20 cellular contexts compared by ENCODE assay signal in the genomic region with DNA sequence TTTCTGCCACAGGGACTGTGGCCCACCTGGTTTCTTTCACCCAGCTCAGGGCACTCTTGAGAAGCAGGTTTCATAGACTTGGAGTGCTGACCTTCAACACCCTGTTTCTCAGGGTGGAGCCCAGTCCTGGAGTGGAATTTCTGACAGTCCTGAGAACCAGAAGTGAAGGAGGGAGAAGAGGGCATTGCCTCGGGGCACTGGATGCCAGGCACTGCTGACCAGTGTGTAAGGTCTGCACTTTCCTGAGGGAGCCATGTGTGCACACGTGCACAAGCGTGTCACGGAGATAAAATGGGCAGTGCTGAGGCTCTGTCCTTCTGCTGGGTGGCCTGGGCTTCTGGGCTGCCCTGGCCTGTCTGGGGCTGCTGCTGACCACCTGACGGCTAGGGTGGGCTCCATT.
"Had no signal": no experiment of that assay in that cellular context is flagged by ENCODE, and none has a peak within 500 bp of the region (broad histone marks: within the 10 kb centered on the region; RNA-seq: fewer than 3 reads in every experiment).

No MANE protein-coding gene starts in this region.

- FAIRE-seq: keratinocyte had no signal

- H3K4me1 ChIP-seq: gastrocnemius medialis, parathyroid adenoma, suprapubic skin had no signal

- H3K9ac ChIP-seq: parathyroid adenoma had no signal

- H3K4me3 Mint-ChIP-seq: activated T-helper 17 cell treated with anti-CD3 and anti-CD28 coated beads, Interleukin-2, amount 50 U/mL, for 72 hours; dendritic cell treated with granulocyte-macrophage colony-stimulating factor and Interleukin-4, amounts not matched to agents 40 ng/mL and 50 ng/mL, for 4 days had no signal

- H2AFZ ChIP-seq: parathyroid adenoma had no signal

- H3K27ac Mint-ChIP-seq: activated T-helper 17 cell treated with anti-CD3 and anti-CD28 coated beads, Interleukin-2, amount 50 U/mL, for 72 hours; dendritic cell treated with granulocyte-macrophage colony-stimulating factor and Interleukin-4, amounts not matched to agents 40 ng/mL and 50 ng/mL, for 4 days had no signal

- H3K4me1 Mint-ChIP-seq: activated T-helper 17 cell treated with anti-CD3 and anti-CD28 coated beads, Interleukin-2, amount 50 U/mL, for 72 hours had no signal

- ATAC-seq: activated T-helper 17 cell treated with anti-CD3 and anti-CD28 coated beads, Interleukin-2, amount 50 U/mL, for 72 hours; gastrocnemius medialis; stimulated activated naive CD8-positive, alpha-beta T cell treated with anti-CD3 and anti-CD28 coated beads, Interleukin-15, Interleukin-2, amounts not matched to agents 100 U/mL and 50 U/mL, for 24 hours had no signal

- H3K79me2 ChIP-seq: parathyroid adenoma had no signal

- H3K4me3 ChIP-seq: gastrocnemius medialis, suprapubic skin had no signal

- H3K36me3 ChIP-seq: brain microvascular endothelial cell, gastrocnemius medialis, suprapubic skin had no signal

- H3K9me3 Mint-ChIP-seq: activated T-helper 17 cell treated with anti-CD3 and anti-CD28 coated beads, Interleukin-2, amount 50 U/mL, for 72 hours; dendritic cell treated with granulocyte-macrophage colony-stimulating factor and Interleukin-4, amounts not matched to agents 40 ng/mL and 50 ng/mL, for 4 days had no signal

- DNase-seq: activated CD4-positive, alpha-beta T cell treated with anti-CD3 and anti-CD28 coated beads, Interleukin-2, amount 50 U/mL, for 4 hours; activated CD4-positive, CD25-positive, alpha-beta regulatory T cell treated with anti-CD3 and anti-CD28 coated beads, Interleukin-2, amount 50 U/mL, for 72 hours; activated naive CD4-positive, alpha-beta T cell treated with Interleukin-2 at 50 U/mL for 16 hours; activated T-cell treated with anti-CD3 and anti-CD28 coated beads for 4 hours; anterior cingulate cortex; brain microvascular endothelial cell; cerebellar nuclear complex; gastrocnemius medialis; midbrain; stimulated activated CD4-positive, alpha-beta T cell treated with anti-CD3 and anti-CD28 coated beads, Interleukin-4, amount 100 ng/mL, for 4 hours; stimulated activated CD8-positive, alpha-beta memory T cell treated with anti-CD3 and anti-CD28 coated beads, Interleukin-4, amount 100 ng/mL, for 48 hours; stimulated activated naive CD8-positive, alpha-beta T cell treated with anti-CD3 and anti-CD28 coated beads, Interleukin-15, Interleukin-2, amounts not matched to agents 100 U/mL and 50 U/mL, for 24 hours; T-helper 1 cell; T1000; trophoblast cell had no signal

- H3K9me3 ChIP-seq: gastrocnemius medialis, suprapubic skin had no signal

- H3K27ac ChIP-seq: brain microvascular endothelial cell, gastrocnemius medialis, parathyroid adenoma, suprapubic skin had no signal
